In genomic region chr1:93447481-93448291, GRCh38 we compare ENCODE assay signal across 7 cellular contexts. TPM values are rescaled to one million over a fixed set of nuclear protein-coding genes. Genes with fewer than 3 reads are reported as not detected.
DNase-seq lines count a peak whose midpoint lies in the region; ATAC-seq and TF ChIP-seq lines count a peak whose summit lies in the region.

Gene FNBP1L (plus strand): TSS chr1:93448118. CDS start chr1:93448282, 164 bp downstream.

- peak within 1 kb of the TSS; percentile 81 to 91 for H3K4me3 ChIP-seq in left lung

- H3K27me3 ChIP-seq in left lung, result peaks cover 0 to 50% of the 10 kb centered on the region in 2 donors

- ATAC-seq in GM18868 (IDR thresholded peaks at IDR 0.05; ENCODE audit: unreplicated experiment), result peak; percentile 64
- peak; percentile 90 for ATAC-seq in left lung
- ATAC-seq in GM18517 (IDR thresholded peaks at IDR 0.05; ENCODE audit: unreplicated experiment), result no peak

- H3K27ac ChIP-seq in left lung, result peak within 1 kb of the TSS; percentile 88 to 89

- peaks cover 0 to 23% of the 10 kb centered on the region in 2 donors for H3K4me1 ChIP-seq in left lung

- no peak for TF ChIP-seq CTCF in left lung (IDR thresholded peaks at IDR 0.05)

- intact Hi-C loops in left lung (cut with DNase I), result no loop called here

- H3K36me3 ChIP-seq in left lung, result no peaks in the 10 kb centered on the region

- DNase-seq in NCI-H2227 (lab: John Stamatoyannopoulos, UW; ENCODE audit: unreplicated experiment), result peak; percentile 93
- peak; percentile 67 for DNase-seq in activated CD4-positive, alpha-beta T cell treated with anti-CD3 and anti-CD28 coated beads for 48 hours
- DNase-seq in dermis blood vessel endothelial cell, result peak; percentile 82
- DNase-seq in left lung, result peak; percentile 80 to 90
- DNase-seq in stimulated activated CD4-positive, alpha-beta T cell treated with anti-CD3 and anti-CD28 coated beads, Interleukin-2, amount 100 ng/mL, for 24 hours, result peak; percentile 63 to 74

- no peaks in the 10 kb centered on the region for H3K9me3 ChIP-seq in left lung

RNA-seq across cellular contexts. Expression of gene FNBP1L, which starts in this region (rescaled TPM):
- total RNA-seq in dermis blood vessel endothelial cell, result 82.4 and 93.0 TPM in 2 replicates
- 10 to 100 TPM; 26.9 to 50.5 TPM for total RNA-seq in left lung
